8 cellular contexts compared by ENCODE assay signal in genomic region chr1:207404849-207405525, GRCh38. TPM values are rescaled to one million over a fixed set of nuclear protein-coding genes. Genes with fewer than 3 reads are reported as not detected.
DNase-seq lines count a peak whose midpoint lies in the region; ATAC-seq and TF ChIP-seq lines count a peak whose summit lies in the region.

No MANE protein-coding gene starts in this region.

- DNase-seq in AML-193 (lab: John Stamatoyannopoulos, UW) (peak; percentile 82 to 84), MV-4-11 (lab: John Stamatoyannopoulos, UW) (peak; percentile 41), SIG-M5 (lab: John Stamatoyannopoulos, UW) (peak; percentile 17), epithelial cell of esophagus (ENCODE audit: low read depth) (peak; percentile 78), myocyte (ENCODE audit: low read depth) (peak; percentile 72), NCI-H128 (lab: John Stamatoyannopoulos, UW; ENCODE audit: unreplicated experiment) (no peak)
- no peak for DNase-seq in activated naive CD4-positive, alpha-beta T cell treated with anti-CD3 and anti-CD28 coated beads for 36 hours

- no peaks in the 10 kb centered on the region for H3K36me3 Mint-ChIP-seq in activated naive CD4-positive, alpha-beta T cell treated with anti-CD3 and anti-CD28 coated beads for 36 hours (ENCODE audit: low read depth)

- H3K4me1 Mint-ChIP-seq in activated naive CD4-positive, alpha-beta T cell treated with anti-CD3 and anti-CD28 coated beads for 36 hours (ENCODE audit: low read depth) = peaks cover 13% of the 10 kb centered on the region

- H3K27ac Mint-ChIP-seq in activated naive CD4-positive, alpha-beta T cell treated with anti-CD3 and anti-CD28 coated beads for 36 hours = no peak overlapping the region

- TF ChIP-seq CTCF in epithelial cell of esophagus (IDR thresholded peaks at IDR 0.05; ENCODE audit: insufficient read depth, low read depth, low read length, missing control alignments) = peak; percentile 73

- H3K4me3 ChIP-seq in epithelial cell of esophagus (ENCODE audit: low read length) = no peak overlapping the region

- peak; percentile 62 for ATAC-seq in GM19351 (IDR thresholded peaks at IDR 0.05; ENCODE audit: unreplicated experiment)

- H3K27me3 Mint-ChIP-seq in activated naive CD4-positive, alpha-beta T cell treated with anti-CD3 and anti-CD28 coated beads for 36 hours (ENCODE audit: low read depth) = no peaks in the 10 kb centered on the region

- peaks cover 4% of the 10 kb centered on the region for H3K9me3 Mint-ChIP-seq in activated naive CD4-positive, alpha-beta T cell treated with anti-CD3 and anti-CD28 coated beads for 36 hours

- CTCF ChIA-PET in activated naive CD4-positive, alpha-beta T cell treated with anti-CD3 and anti-CD28 coated beads for 36 hours (lab: Charles Lee) = interaction anchor here (0.6 to 4.6 kb wide), 41 partner anchors 8 to 467 kb away, joined by 3 to 70 read pairs (median 4); partner anchors contain the start of genes C4BPB, CD55, CR2 and PFKFB2

- no peak overlapping the region for H3K4me3 Mint-ChIP-seq in activated naive CD4-positive, alpha-beta T cell treated with anti-CD3 and anti-CD28 coated beads for 36 hours

- intact Hi-C loops in activated naive CD4-positive, alpha-beta T cell treated with anti-CD3 and anti-CD28 coated beads for 36 hours (cut with micrococcal nuclease) = loop anchor here (1.0 to 2.0 kb wide), 8 partner anchors 42 to 355 kb away; partner anchors contain the start of gene CD55

RNA-seq across cellular contexts. Expression of gene CR2, which starts 49.1 kb away (rescaled TPM):
- not detected in 2 replicates for total RNA-seq in myocyte
- not detected for polyA plus RNA-seq in myocyte (2012)
- 1 to 10 TPM in 1 of 2 experiments, under 1 TPM in 1; 0.36 to 1.8 TPM for total RNA-seq in activated naive CD4-positive, alpha-beta T cell treated with anti-CD3 and anti-CD28 coated beads for 36 hours

Comparison
In these comparisons a context has a peak if more than half of its experiments do, and no peak if none do; other contexts are left out.
1. DNase-seq: peak in AML-193 (2 of 2), MV-4-11 (single experiment), SIG-M5 (single experiment), epithelial cell of esophagus (single experiment) and myocyte (single experiment); none in NCI-H128 (single experiment) and activated naive CD4-positive, alpha-beta T cell treated with anti-CD3 and anti-CD28 coated beads for 36 hours (single experiment).